In genomic region chr7:93690021-93690420, GRCh38 we compare ENCODE assay signal across 1 cellular context.
TF ChIP-seq lines count a peak whose summit lies in the region.

No MANE protein-coding gene starts in this region.

TF ChIP-seq in GM12878, 131 proteins besides CTCF, POLR2A, EP300 and RAD21 (continued from another document):
- TF ChIP-seq CUX1 (IDR thresholded peaks at IDR 0.05; ENCODE audit: insufficient replicate concordance, low read depth, low read length), result no peak
- TF ChIP-seq CBFB (IDR thresholded peaks at IDR 0.05; ENCODE audit: low read depth), result no peak
- no peak for TF ChIP-seq ZNF207 (IDR thresholded peaks at IDR 0.05; ENCODE audit: borderline replicate concordance)
- TF ChIP-seq NR2C1 (IDR thresholded peaks at IDR 0.05), result no peak
- no peak for TF ChIP-seq CREM (IDR thresholded peaks at IDR 0.05; ENCODE audit: low read depth)
